Comparison of ENCODE assay signal across 1 cellular context in genomic region chr1:160189649-160190625, GRCh38.
TF ChIP-seq lines count a peak whose summit lies in the region.

TSS of gene CASQ1 (plus strand) at chr1:160190575. CDS start at chr1:160190752, 177 bp downstream.

TF ChIP-seq in SK-N-SH treated with all-trans-retinoic acid at 6 μM for 48 hours, 23 proteins besides CTCF, POLR2A, EP300 and RAD21 (continued from another document):
- TF ChIP-seq CREB5 (CRISPR knock-in tag; IDR thresholded peaks at IDR 0.05; ENCODE audit: low read depth), result no peak
- TF ChIP-seq TOX (CRISPR knock-in tag; IDR thresholded peaks at IDR 0.05; ENCODE audit: borderline replicate concordance), result no peak
- TF ChIP-seq ESRRG (CRISPR knock-in tag; IDR thresholded peaks at IDR 0.05), result no peak
- TF ChIP-seq ZNF70 (CRISPR knock-in tag; IDR thresholded peaks at IDR 0.05), result no peak
